Comparison of ENCODE assay signal across 20 cellular contexts in genomic region chr11:38089728-38090127, GRCh38.
DNase-seq lines count a peak whose midpoint lies in the region; ATAC-seq and TF ChIP-seq lines count a peak whose summit lies in the region.
"Had no signal": no experiment of that assay in that cellular context is flagged by ENCODE, and none has a peak within 500 bp of the region (broad histone marks: within the 10 kb centered on the region; RNA-seq: fewer than 3 reads in every experiment).

No MANE protein-coding gene starts in this region.

- no peaks in the 10 kb centered on the region for H3K4me1 ChIP-seq in SJCRH30
- H3K4me1 ChIP-seq: BLaER1 treated with 17β-estradiol and CSF1 and Interleukin-3, amounts not matched to agents 10 nM and 100 nM; colonic mucosa; right atrium auricular region; upper lobe of left lung had no signal

- intact Hi-C loops in lower leg skin (cut with DNase I; ENCODE audit: low total_unique reads): no loop called here

- no peak overlapping the region for H3K4me3 ChIP-seq in SJCRH30
- H3K4me3 ChIP-seq in fibroblast of the aortic adventitia (ENCODE audit: low read depth, low read length): no peak overlapping the region
- no peak overlapping the region for H3K4me3 ChIP-seq in lower leg skin (ENCODE audit: low read depth, poor library complexity, severe bottlenecking)
- H3K4me3 ChIP-seq: BLaER1 treated with 17β-estradiol and CSF1 and Interleukin-3, amounts not matched to agents 10 nM and 100 nM; colonic mucosa; mucosa of descending colon; right atrium auricular region; upper lobe of left lung had no signal

- H3K9me3 ChIP-seq in SJCRH30 (replicated peaks): peaks cover 3% of the 10 kb centered on the region; the same call in 1 of the 2 replicates
- H3K9me3 ChIP-seq: colonic mucosa, right atrium auricular region had no signal

- no peak for TF ChIP-seq POLR2A in lower leg skin (IDR thresholded peaks at IDR 0.05)

- TF ChIP-seq CTCF in fibroblast of the aortic adventitia (IDR thresholded peaks at IDR 0.05; ENCODE audit: insufficient read depth, low read length) (no peak), nephron progenitor cell (IDR thresholded peaks at IDR 0.05) (no peak), lower leg skin (IDR thresholded peaks at IDR 0.05) (no peak)

- no peaks in the 10 kb centered on the region for H3K36me3 Mint-ChIP-seq in nephron progenitor cell (ENCODE audit: low read depth)

- H3K9me3 Mint-ChIP-seq in nephron progenitor cell: peaks cover 14% of the 10 kb centered on the region

- no peaks in the 10 kb centered on the region for H3K4me1 Mint-ChIP-seq in nephron progenitor cell

- no peak overlapping the region for H3K27ac Mint-ChIP-seq in nephron progenitor cell

- ATAC-seq in esophagus mucosa: no peak
- ATAC-seq: mucosa of descending colon had no signal

- peaks cover 3% of the 10 kb centered on the region; the same call in 1 of the 2 replicates for H3K27me3 ChIP-seq in SJCRH30
- H3K27me3 ChIP-seq: BLaER1 treated with 17β-estradiol and CSF1 and Interleukin-3, amounts not matched to agents 10 nM and 100 nM; colonic mucosa; right atrium auricular region; upper lobe of left lung had no signal

- H3K27ac ChIP-seq in SJCRH30: no peak overlapping the region
- H3K27ac ChIP-seq: BLaER1 treated with 17β-estradiol and CSF1 and Interleukin-3, amounts not matched to agents 10 nM and 100 nM; colonic mucosa; right atrium auricular region; upper lobe of left lung had no signal

- no peaks in the 10 kb centered on the region for H3K27me3 Mint-ChIP-seq in nephron progenitor cell (ENCODE audit: low read depth, poor library complexity)

- H3K4me3 Mint-ChIP-seq in nephron progenitor cell: no peak overlapping the region

- H3K36me3 ChIP-seq in SJCRH30: no peaks in the 10 kb centered on the region
- H3K36me3 ChIP-seq: BLaER1 treated with 17β-estradiol and CSF1 and Interleukin-3, amounts not matched to agents 10 nM and 100 nM; colonic mucosa; right atrium auricular region; upper lobe of left lung had no signal

- 24 to 39% methylated on average over 7 of the region's 7 CpGs for WGBS in lower leg skin, 2 donors

- DNase-seq in HS-27A (ENCODE audit: low read depth) (peak; percentile 19), SJCRH30 (peak; percentile 37 to 39), fibroblast of the aortic adventitia (ENCODE audit: low read depth) (peak; percentile 17), nephron progenitor cell (peak; percentile 9), NCI-H510A (lab: John Stamatoyannopoulos, UW) (no peak), lower leg skin (ENCODE audit: low spot score in 2 of 2) (no peak)
- no peak for DNase-seq in central memory CD4-positive, alpha-beta T cell
- DNase-seq: activated effector memory CD4-positive, alpha-beta T cell treated with Interleukin-2 at 50 U/mL for 16 hours; colonic mucosa; Karpas-422; mucosa of descending colon; NCI-H1436 treated with DMSO at 0.1 percent for 48 hours; NCI-H446; occipital lobe; stimulated activated naive CD4-positive, alpha-beta T cell treated with Interleukin-2 at 50 U/mL for 16 hours; T-helper 9 cell had no signal

Comparison
In these comparisons a context has a peak if more than half of its experiments do, and no peak if none do; other contexts are left out.
1. DNase-seq: peak in HS-27A (single experiment), SJCRH30 (2 of 2), fibroblast of the aortic adventitia (single experiment) and nephron progenitor cell (single experiment); none in NCI-H510A (single experiment), central memory CD4-positive, alpha-beta T cell (single experiment) and lower leg skin (0 of 2).